In genomic region chr3:184262927-184263179, GRCh38 we compare ENCODE assay signal across 14 cellular contexts. TPM values are rescaled to one million over a fixed set of nuclear protein-coding genes. Genes with fewer than 3 reads are reported as not detected.
DNase-seq lines count a peak whose midpoint lies in the region; ATAC-seq and TF ChIP-seq lines count a peak whose summit lies in the region.
"Had no signal": no experiment of that assay in that cellular context is flagged by ENCODE, and none has a peak within 500 bp of the region (broad histone marks: within the 10 kb centered on the region; RNA-seq: fewer than 3 reads in every experiment).

No MANE protein-coding gene starts in this region.

- TF ChIP-seq CTCF in smooth muscle cell (IDR thresholded peaks at IDR 0.05; ENCODE audit: borderline replicate concordance, insufficient read depth, poor library complexity, severe bottlenecking), result no peak

- peaks cover 6% of the 10 kb centered on the region for H3F3A ChIP-seq in smooth muscle cell (ENCODE audit: low read depth)

- peaks cover 21% of the 10 kb centered on the region for H3K4me1 Mint-ChIP-seq in activated T-cell treated with anti-CD3 and anti-CD28 coated beads, Interleukin-2, amount 50 U/mL, for 4 hours (ENCODE audit: low read depth)
- peaks cover 21% of the 10 kb centered on the region for H3K4me1 Mint-ChIP-seq in activated CD4-positive, alpha-beta memory T cell treated with anti-CD3 and anti-CD28 coated beads, Interleukin-2, amount 10 ng/mL, durations not matched to agents 7 days and 5 days

- no peak for ATAC-seq in activated T-cell treated with anti-CD3 and anti-CD28 coated beads, Interleukin-2, amount 50 U/mL, for 4 hours
- ATAC-seq in HG02840 (IDR thresholded peaks at IDR 0.05; ENCODE audit: low FRiP score, unreplicated experiment), result no peak
- no peak for ATAC-seq in HG03159 (IDR thresholded peaks at IDR 0.05; ENCODE audit: unreplicated experiment)
- ATAC-seq: sciatic nerve had no signal

- POLR2A ChIA-PET in activated CD4-positive, alpha-beta memory T cell treated with anti-CD3 and anti-CD28 coated beads, Interleukin-2, amount 10 ng/mL, durations not matched to agents 7 days and 5 days (lab: Charles Lee), result no interaction called here

- no peak overlapping the region for H3K27ac ChIP-seq in smooth muscle cell (ENCODE audit: low read depth)
- H3K27ac ChIP-seq: tibial nerve had no signal

- H3K36me3 ChIP-seq in iPS-15b (ENCODE audit: control insufficient read depth, insufficient read depth, low read length) (peaks cover 8% of the 10 kb centered on the region), smooth muscle cell (ENCODE audit: low read depth) (no peaks in the 10 kb centered on the region)
- H3K36me3 ChIP-seq: adrenal gland had no signal

- H4K20me1 ChIP-seq in smooth muscle cell (ENCODE audit: low read depth), result peaks cover 21% of the 10 kb centered on the region

- H2AFZ ChIP-seq in smooth muscle cell (ENCODE audit: low read depth), result no peak overlapping the region

- H3K4me1 ChIP-seq in iPS-15b (ENCODE audit: control insufficient read depth, insufficient read depth, low read length), result no peaks in the 10 kb centered on the region
- H3K4me1 ChIP-seq in smooth muscle cell (ENCODE audit: low read depth), result peaks cover 18% of the 10 kb centered on the region

- H3K4me3 ChIP-seq in iPS-15b (ENCODE audit: low read depth, low read length) (peak overlapping the region; percentile 80), smooth muscle cell (peak overlapping the region; percentile 13)
- H3K4me3 ChIP-seq: tibial nerve had no signal

- peak overlapping the region; percentile 61 for H3K4me3 Mint-ChIP-seq in activated T-cell treated with anti-CD3 and anti-CD28 coated beads, Interleukin-2, amount 50 U/mL, for 4 hours
- H3K4me3 Mint-ChIP-seq in activated CD4-positive, alpha-beta memory T cell treated with anti-CD3 and anti-CD28 coated beads, Interleukin-2, amount 10 ng/mL, durations not matched to agents 7 days and 5 days, result peak overlapping the region; percentile 68

- H3K9me3 Mint-ChIP-seq in activated T-cell treated with anti-CD3 and anti-CD28 coated beads, Interleukin-2, amount 50 U/mL, for 4 hours, result no peaks in the 10 kb centered on the region
- H3K9me3 Mint-ChIP-seq in activated CD4-positive, alpha-beta memory T cell treated with anti-CD3 and anti-CD28 coated beads, Interleukin-2, amount 10 ng/mL, durations not matched to agents 7 days and 5 days, result no peaks in the 10 kb centered on the region

- no peak for DNase-seq in activated T-cell treated with anti-CD3 and anti-CD28 coated beads, Interleukin-2, amount 50 U/mL, for 4 hours
- no peak for DNase-seq in activated T-cell treated with anti-CD3 and anti-CD28 coated beads, Interleukin-2, amount 50 U/mL, for 48 hours
- no peak for DNase-seq in activated CD4-positive, alpha-beta memory T cell treated with anti-CD3 and anti-CD28 coated beads, Interleukin-2, amount 10 ng/mL, durations not matched to agents 7 days and 5 days
- DNase-seq in smooth muscle cell (lab: John Stamatoyannopoulos, UW; ENCODE audit: unreplicated experiment) (no peak), GOT3 (lab: John Stamatoyannopoulos, UW) (no peak)
- DNase-seq: GF-D8, Right ventricle myocardium superior had no signal

- WGBS in smooth muscle cell (ENCODE audit: low lambda C conversion rate), result 43% methylated on average over 6 of the region's 6 CpGs

- H3K79me2 ChIP-seq in smooth muscle cell (ENCODE audit: low read depth), result no peaks in the 10 kb centered on the region

- H3K27me3 Mint-ChIP-seq in activated T-cell treated with anti-CD3 and anti-CD28 coated beads, Interleukin-2, amount 50 U/mL, for 4 hours (ENCODE audit: low read depth), result peaks cover 41% of the 10 kb centered on the region
- peaks cover 48% of the 10 kb centered on the region for H3K27me3 Mint-ChIP-seq in activated CD4-positive, alpha-beta memory T cell treated with anti-CD3 and anti-CD28 coated beads, Interleukin-2, amount 10 ng/mL, durations not matched to agents 7 days and 5 days

- no peaks in the 10 kb centered on the region for H3K36me3 Mint-ChIP-seq in activated T-cell treated with anti-CD3 and anti-CD28 coated beads, Interleukin-2, amount 50 U/mL, for 4 hours (ENCODE audit: insufficient read depth)
- H3K36me3 Mint-ChIP-seq in activated CD4-positive, alpha-beta memory T cell treated with anti-CD3 and anti-CD28 coated beads, Interleukin-2, amount 10 ng/mL, durations not matched to agents 7 days and 5 days (ENCODE audit: low read depth), result peaks cover 5% of the 10 kb centered on the region

- H3K27ac Mint-ChIP-seq in activated CD4-positive, alpha-beta memory T cell treated with anti-CD3 and anti-CD28 coated beads, Interleukin-2, amount 10 ng/mL, durations not matched to agents 7 days and 5 days, result no peak overlapping the region

- CTCF ChIA-PET in activated CD4-positive, alpha-beta memory T cell treated with anti-CD3 and anti-CD28 coated beads, Interleukin-2, amount 10 ng/mL, durations not matched to agents 7 days and 5 days (lab: Charles Lee), result interaction anchor here (1.2 kb wide), 1 partner anchor 35 kb away, joined by 4 read pairs; no protein-coding TSS in a partner anchor

- H3K27me3 ChIP-seq in iPS-15b (ENCODE audit: control insufficient read depth, insufficient read depth, low read length) (peaks cover 52% of the 10 kb centered on the region), smooth muscle cell (ENCODE audit: low read depth) (peaks cover 59% of the 10 kb centered on the region)
- H3K27me3 ChIP-seq: adrenal gland had no signal

- no peak overlapping the region for H3K9ac ChIP-seq in iPS-15b (ENCODE audit: low read depth, low read length)
- no peak overlapping the region for H3K9ac ChIP-seq in smooth muscle cell (ENCODE audit: low read depth)

- H3K4me2 ChIP-seq in smooth muscle cell, result no peak overlapping the region

- H3K9me3 ChIP-seq in iPS-15b (ENCODE audit: control insufficient read depth, insufficient read depth, low read length) (no peaks in the 10 kb centered on the region), smooth muscle cell (replicated peaks; ENCODE audit: low read depth) (no peaks in the 10 kb centered on the region)
- H3K9me3 ChIP-seq: adrenal gland, tibial nerve had no signal

RNA-seq across cellular contexts. Expression of gene CAMK2N2, which starts 1.5 kb away (rescaled TPM):
- total RNA-seq in activated T-cell treated with anti-CD3 and anti-CD28 coated beads, Interleukin-2, amount 50 U/mL, for 4 hours, result under 1 TPM; 0.34 to 0.53 (median 0.35) TPM
- total RNA-seq in activated CD4-positive, alpha-beta memory T cell treated with anti-CD3 and anti-CD28 coated beads, Interleukin-2, amount 10 ng/mL, durations not matched to agents 7 days and 5 days, result under 1 TPM in 1 of 2 experiments, not detected in 1; 0.23 TPM
- total RNA-seq in smooth muscle cell, result not detected in 2 replicates
- polyA plus RNA-seq in smooth muscle cell, result 0.18 TPM in 1 of 2 replicates, not detected in the other
- total RNA-seq: Right ventricle myocardium superior, tibial nerve had no signal

RNA-seq across cellular contexts. Expression of gene ECE2, which starts 13.0 kb away (rescaled TPM):
- not detected for total RNA-seq in activated T-cell treated with anti-CD3 and anti-CD28 coated beads, Interleukin-2, amount 50 U/mL, for 4 hours
- total RNA-seq in activated CD4-positive, alpha-beta memory T cell treated with anti-CD3 and anti-CD28 coated beads, Interleukin-2, amount 10 ng/mL, durations not matched to agents 7 days and 5 days, result not detected
- total RNA-seq in smooth muscle cell, result not detected in 2 replicates
- not detected in 2 replicates for polyA plus RNA-seq in smooth muscle cell
- total RNA-seq: LHCN-M2, Right ventricle myocardium superior, sciatic nerve, tibial nerve had no signal

RNA-seq across cellular contexts. Expression of gene EEF1AKMT4, which starts 13.4 kb away (rescaled TPM):
- 10 to 100 TPM; 15.2 to 19.7 (median 18.1) TPM for total RNA-seq in activated T-cell treated with anti-CD3 and anti-CD28 coated beads, Interleukin-2, amount 50 U/mL, for 4 hours
- 1 to 10 TPM; 3.1 to 3.8 TPM for total RNA-seq in activated CD4-positive, alpha-beta memory T cell treated with anti-CD3 and anti-CD28 coated beads, Interleukin-2, amount 10 ng/mL, durations not matched to agents 7 days and 5 days
- 4.1 and 4.7 TPM in 2 replicates for total RNA-seq in smooth muscle cell
- polyA plus RNA-seq in smooth muscle cell, result 5.8 and 9.1 TPM in 2 replicates

RNA-seq across cellular contexts. Expression of gene ALG3, which starts 14.1 kb away (rescaled TPM):
- 10 to 100 TPM; 89.9 to 93.7 (median 92.5) TPM for total RNA-seq in activated T-cell treated with anti-CD3 and anti-CD28 coated beads, Interleukin-2, amount 50 U/mL, for 4 hours
- total RNA-seq in activated CD4-positive, alpha-beta memory T cell treated with anti-CD3 and anti-CD28 coated beads, Interleukin-2, amount 10 ng/mL, durations not matched to agents 7 days and 5 days, result 10 to 100 TPM; 33.3 to 35.3 TPM
- total RNA-seq in smooth muscle cell, result 48.8 and 95.2 TPM in 2 replicates
- polyA plus RNA-seq in smooth muscle cell, result 91.2 and 96.7 TPM in 2 replicates

RNA-seq across cellular contexts. Expression of gene VWA5B2, which starts 33.5 kb away (rescaled TPM):
- under 1 TPM in 1 of 3 donors, not detected in 2; 0.16 TPM for total RNA-seq in activated T-cell treated with anti-CD3 and anti-CD28 coated beads, Interleukin-2, amount 50 U/mL, for 4 hours
- not detected for total RNA-seq in activated CD4-positive, alpha-beta memory T cell treated with anti-CD3 and anti-CD28 coated beads, Interleukin-2, amount 10 ng/mL, durations not matched to agents 7 days and 5 days
- total RNA-seq in smooth muscle cell, result not detected in 2 replicates
- polyA plus RNA-seq in smooth muscle cell, result 0.70 TPM in 1 of 2 replicates, not detected in the other
- total RNA-seq: LHCN-M2, Right ventricle myocardium superior had no signal
